In the genomic region with DNA sequence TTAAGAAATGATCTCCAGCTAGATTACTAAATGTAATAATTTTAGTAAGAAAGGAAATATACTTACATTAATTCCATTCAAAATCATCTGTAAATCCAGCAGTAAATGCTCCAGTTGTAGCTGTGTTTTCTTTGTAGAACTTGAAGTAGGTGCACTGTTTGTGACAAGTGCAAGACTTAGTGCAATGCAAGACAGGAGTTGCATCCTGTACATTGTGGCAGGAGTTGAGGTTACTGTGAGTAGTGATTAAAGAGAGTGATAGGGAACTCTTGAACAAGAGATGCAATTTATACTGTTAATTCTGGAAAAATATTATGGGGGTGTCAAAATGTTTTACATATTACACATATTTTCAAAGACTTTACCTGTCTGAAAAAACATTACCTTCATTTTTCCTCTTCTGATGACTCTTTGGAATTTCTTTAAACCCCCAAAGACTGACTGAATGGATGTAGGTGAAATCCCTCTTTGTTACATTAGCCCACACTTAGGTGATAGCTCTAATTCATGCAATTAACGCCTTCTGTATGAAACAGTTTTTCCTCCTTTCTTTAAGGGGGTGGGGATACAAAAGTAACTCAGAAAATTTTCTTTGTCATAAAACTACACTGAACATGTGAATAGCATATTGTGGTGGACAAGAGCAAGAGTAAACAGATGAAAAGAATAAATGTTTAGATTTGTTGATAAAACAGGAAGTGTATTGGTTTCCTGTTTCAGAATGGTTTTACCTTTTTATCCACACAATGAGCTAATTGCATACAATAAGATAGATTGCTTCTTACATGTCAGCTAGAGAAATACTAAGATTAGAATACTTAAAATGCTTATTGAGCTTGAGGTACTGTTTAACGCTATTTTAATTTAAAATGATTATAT, we compare ENCODE assay signal across 17 cellular contexts. TPM values are rescaled to one million over a fixed set of nuclear protein-coding genes. Genes with fewer than 3 reads are reported as not detected.
A peak's percentile ranks its signal among the peaks of the same experiment; 100 is the strongest.
DNase-seq lines count a peak whose midpoint lies in the region; ATAC-seq and TF ChIP-seq lines count a peak whose summit lies in the region.
"Had no signal": no experiment of that assay in that cellular context is flagged by ENCODE, and none has a peak within 500 bp of the region (broad histone marks: within the 10 kb centered on the region; RNA-seq: fewer than 3 reads in every experiment).

Gene IL2, minus strand, starts transcription at position 498 of the 879 bp plus-strand sequence. Its CDS starts 285 bp downstream, at position 213.

- intact Hi-C loops in heart left ventricle (cut with DNase I), result no loop called here
- intact Hi-C loops in CD14-positive monocyte (cut with micrococcal nuclease), result no loop called here

- H3K9me3 ChIP-seq in heart left ventricle, result no peaks in the 10 kb centered on the region
- H3K9me3 ChIP-seq: right atrium auricular region, upper lobe of left lung had no signal

- peaks cover 38% of the 10 kb centered on the region for H3K4me1 Mint-ChIP-seq in activated T-cell treated with anti-CD3 and anti-CD28 coated beads, Interleukin-2, amount 50 U/mL, for 4 hours (ENCODE audit: low read depth)
- H3K4me1 Mint-ChIP-seq in activated CD8-positive, alpha-beta T cell treated with anti-CD3 and anti-CD28 coated beads, Interleukin-2, amount 10 ng/mL, durations not matched to agents 7 days and 5 days (ENCODE audit: low read depth), result peaks cover 49% of the 10 kb centered on the region
- H3K4me1 Mint-ChIP-seq in natural killer cell treated with Interleukin-12 subunit alpha and Interleukin-12 subunit beta and Interleukin-15 and Interleukin-18, amount 100 ng/mL, for 72 hours (ENCODE audit: low read depth in 2 of 2), result peaks cover 20 to 31% of the 10 kb centered on the region in 2 donors
- peaks cover 9% of the 10 kb centered on the region for H3K4me1 Mint-ChIP-seq in CD14-positive monocyte

- peaks cover 0 to 15% (median 0%) of the 10 kb centered on the region in 12 donors for H3K4me1 ChIP-seq in heart left ventricle
- H3K4me1 ChIP-seq: right atrium auricular region, upper lobe of left lung had no signal

- H3K27me3 Mint-ChIP-seq in activated T-cell treated with anti-CD3 and anti-CD28 coated beads, Interleukin-2, amount 50 U/mL, for 4 hours (ENCODE audit: low read depth), result no peaks in the 10 kb centered on the region
- no peaks in the 10 kb centered on the region for H3K27me3 Mint-ChIP-seq in activated CD8-positive, alpha-beta T cell treated with anti-CD3 and anti-CD28 coated beads, Interleukin-2, amount 10 ng/mL, durations not matched to agents 7 days and 5 days (ENCODE audit: low read depth)
- H3K27me3 Mint-ChIP-seq in natural killer cell treated with Interleukin-12 subunit alpha and Interleukin-12 subunit beta and Interleukin-15 and Interleukin-18, amount 100 ng/mL, for 72 hours, result no peaks in the 10 kb centered on the region
- peaks cover 0 to 1% (median 0%) of the 10 kb centered on the region in 3 donors for H3K27me3 Mint-ChIP-seq in CD14-positive monocyte (ENCODE audit: low read depth in 3 of 3)
- H3K27me3 Mint-ChIP-seq: memory B cell had no signal

- CTCF ChIA-PET in activated CD8-positive, alpha-beta T cell treated with anti-CD3 and anti-CD28 coated beads, Interleukin-2, amount 10 ng/mL, durations not matched to agents 7 days and 5 days (lab: Charles Lee), result interaction anchor here (0.6 to 4.9 kb wide), 3 partner anchors 116 to 261 kb away, joined by 3 to 32 read pairs (median 3); no protein-coding TSS in a partner anchor

- peak within 1 kb of the TSS; percentile 60 for H3K27ac Mint-ChIP-seq in activated CD8-positive, alpha-beta T cell treated with anti-CD3 and anti-CD28 coated beads, Interleukin-2, amount 10 ng/mL, durations not matched to agents 7 days and 5 days
- H3K27ac Mint-ChIP-seq in natural killer cell treated with Interleukin-12 subunit alpha and Interleukin-12 subunit beta and Interleukin-15 and Interleukin-18, amount 100 ng/mL, for 72 hours, result no peak within 1 kb of the TSS
- H3K27ac Mint-ChIP-seq in CD14-positive monocyte, result no peak within 1 kb of the TSS
- H3K27ac Mint-ChIP-seq: memory B cell had no signal

- no peak for DNase-seq in activated T-cell treated with anti-CD3 and anti-CD28 coated beads, Interleukin-2, amount 50 U/mL, for 4 hours
- DNase-seq in activated T-cell treated with anti-CD3 and anti-CD28 coated beads for 4 hours, result no peak
- peak in 2 of 3 experiments; percentile 11 to 67 for DNase-seq in NCI-H1417 (lab: John Stamatoyannopoulos, UW)
- peak; percentile 48 for DNase-seq in activated CD8-positive, alpha-beta T cell treated with anti-CD3 and anti-CD28 coated beads, Interleukin-2, amount 10 ng/mL, durations not matched to agents 7 days and 5 days
- DNase-seq in natural killer cell treated with Interleukin-12 subunit alpha and Interleukin-12 subunit beta and Interleukin-15 and Interleukin-18, amount 100 ng/mL, for 72 hours (ENCODE audit: low spot score), result no peak
- DNase-seq in heart left ventricle, result no peak
- DNase-seq in CD14-positive monocyte (ENCODE audit: low spot score), result no peak
- DNase-seq: amniotic stem cell, islet precursor cell, MM.1S, NCI-H2107, upper lobe of left lung had no signal

- H3K4me3 Mint-ChIP-seq in activated T-cell treated with anti-CD3 and anti-CD28 coated beads, Interleukin-2, amount 50 U/mL, for 4 hours, result peak within 1 kb of the TSS; percentile 83
- H3K4me3 Mint-ChIP-seq in activated CD8-positive, alpha-beta T cell treated with anti-CD3 and anti-CD28 coated beads, Interleukin-2, amount 10 ng/mL, durations not matched to agents 7 days and 5 days, result peak within 1 kb of the TSS; percentile 45
- H3K4me3 Mint-ChIP-seq in natural killer cell treated with Interleukin-12 subunit alpha and Interleukin-12 subunit beta and Interleukin-15 and Interleukin-18, amount 100 ng/mL, for 72 hours, result peak within 1 kb of the TSS; percentile 3
- no peak within 1 kb of the TSS for H3K4me3 Mint-ChIP-seq in CD14-positive monocyte

- H3K4me3 ChIP-seq in heart left ventricle, result no peak within 1 kb of the TSS
- H3K4me3 ChIP-seq: right atrium auricular region, upper lobe of left lung had no signal

- no peaks in the 10 kb centered on the region for H3K27me3 ChIP-seq in heart left ventricle
- H3K27me3 ChIP-seq: right atrium auricular region, upper lobe of left lung had no signal

- peak; percentile 55 to 57 for ATAC-seq in activated T-cell treated with anti-CD3 and anti-CD28 coated beads, Interleukin-2, amount 50 U/mL, for 4 hours
- ATAC-seq in activated CD8-positive, alpha-beta T cell treated with anti-CD3 and anti-CD28 coated beads, Interleukin-2, amount 10 ng/mL, durations not matched to agents 7 days and 5 days, result peak; percentile 69
- ATAC-seq in natural killer cell treated with Interleukin-12 subunit alpha and Interleukin-12 subunit beta and Interleukin-15 and Interleukin-18, amount 100 ng/mL, for 72 hours, result no peak
- ATAC-seq in HG03280 (IDR thresholded peaks at IDR 0.05; ENCODE audit: unreplicated experiment) (no peak), heart left ventricle (no peak)
- ATAC-seq: Right ventricle myocardium inferior had no signal

- TF ChIP-seq POLR2A in heart left ventricle (IDR thresholded peaks at IDR 0.05), result no peak

- no peak for TF ChIP-seq CTCF in heart left ventricle (IDR thresholded peaks at IDR 0.05)
- no peak for TF ChIP-seq CTCF in CD14-positive monocyte (IDR thresholded peaks at IDR 0.05)

- 81 to 91% (median 83%) methylated on average over 2 of the region's 2 CpGs for WGBS in heart left ventricle, 4 donors

- no peaks in the 10 kb centered on the region for H3K36me3 ChIP-seq in heart left ventricle
- H3K36me3 ChIP-seq: right atrium auricular region, upper lobe of left lung had no signal

- POLR2A ChIA-PET in activated CD8-positive, alpha-beta T cell treated with anti-CD3 and anti-CD28 coated beads, Interleukin-2, amount 10 ng/mL, durations not matched to agents 7 days and 5 days (lab: Charles Lee), result interaction anchor here (0.6 kb wide), 1 partner anchor 1155 kb away, joined by 3 read pairs; no protein-coding TSS in a partner anchor

- no peaks in the 10 kb centered on the region for H3K9me3 Mint-ChIP-seq in activated T-cell treated with anti-CD3 and anti-CD28 coated beads, Interleukin-2, amount 50 U/mL, for 4 hours
- H3K9me3 Mint-ChIP-seq in activated CD8-positive, alpha-beta T cell treated with anti-CD3 and anti-CD28 coated beads, Interleukin-2, amount 10 ng/mL, durations not matched to agents 7 days and 5 days (ENCODE audit: insufficient read depth), result no peaks in the 10 kb centered on the region
- H3K9me3 Mint-ChIP-seq in natural killer cell treated with Interleukin-12 subunit alpha and Interleukin-12 subunit beta and Interleukin-15 and Interleukin-18, amount 100 ng/mL, for 72 hours, result no peaks in the 10 kb centered on the region
- H3K9me3 Mint-ChIP-seq in CD14-positive monocyte, result no peaks in the 10 kb centered on the region
- H3K9me3 Mint-ChIP-seq: memory B cell had no signal

- peaks cover 22% of the 10 kb centered on the region for H3K36me3 Mint-ChIP-seq in activated T-cell treated with anti-CD3 and anti-CD28 coated beads, Interleukin-2, amount 50 U/mL, for 4 hours (ENCODE audit: insufficient read depth)
- no peaks in the 10 kb centered on the region for H3K36me3 Mint-ChIP-seq in activated CD8-positive, alpha-beta T cell treated with anti-CD3 and anti-CD28 coated beads, Interleukin-2, amount 10 ng/mL, durations not matched to agents 7 days and 5 days (ENCODE audit: low read depth)
- no peaks in the 10 kb centered on the region for H3K36me3 Mint-ChIP-seq in natural killer cell treated with Interleukin-12 subunit alpha and Interleukin-12 subunit beta and Interleukin-15 and Interleukin-18, amount 100 ng/mL, for 72 hours
- no peaks in the 10 kb centered on the region for H3K36me3 Mint-ChIP-seq in CD14-positive monocyte
- H3K36me3 Mint-ChIP-seq: memory B cell had no signal

- no peak within 1 kb of the TSS for H3K27ac ChIP-seq in heart left ventricle
- H3K27ac ChIP-seq: right atrium auricular region, upper lobe of left lung had no signal

RNA-seq across cellular contexts. Expression of gene IL2, which starts in this region (rescaled TPM):
- total RNA-seq in activated T-cell treated with anti-CD3 and anti-CD28 coated beads, Interleukin-2, amount 50 U/mL, for 4 hours, result 1,000 to 10,000 TPM; 1,317 to 3,324 (median 1,394) TPM
- under 1 TPM in 1 of 2 experiments, not detected in 1; 0.60 TPM for total RNA-seq in activated CD8-positive, alpha-beta T cell treated with anti-CD3 and anti-CD28 coated beads, Interleukin-2, amount 10 ng/mL, durations not matched to agents 7 days and 5 days
- total RNA-seq in natural killer cell treated with Interleukin-12 subunit alpha and Interleukin-12 subunit beta and Interleukin-15 and Interleukin-18, amount 100 ng/mL, for 72 hours, result 1 to 10 TPM in 1 of 2 donors, not detected in 1; 1.1 TPM
- total RNA-seq in heart left ventricle, result not detected
- polyA plus RNA-seq in heart left ventricle (not detected), CD14-positive monocyte (not detected)
- total RNA-seq: epithelial cell of proximal tubule, right atrium auricular region, Right ventricle myocardium inferior had no signal

Comparison
In these comparisons a context has a peak if more than half of its experiments do, and no peak if none do; other contexts are left out.
1. RNA of gene IL2 (total RNA-seq): 1,317 to 3,324 TPM in activated T-cell treated with anti-CD3 and anti-CD28 coated beads, Interleukin-2, amount 50 U/mL, for 4 hours; 1.1 TPM in natural killer cell treated with Interleukin-12 subunit alpha and Interleukin-12 subunit beta and Interleukin-15 and Interleukin-18, amount 100 ng/mL, for 72 hours, 0.60 TPM in activated CD8-positive, alpha-beta T cell treated with anti-CD3 and anti-CD28 coated beads, Interleukin-2, amount 10 ng/mL, durations not matched to agents 7 days and 5 days and not detected in heart left ventricle; every median in the first group is over 100 times any median in the second.
2. Peak in DNase-seq and ATAC-seq in activated CD8-positive, alpha-beta T cell treated with anti-CD3 and anti-CD28 coated beads, Interleukin-2, amount 10 ng/mL, durations not matched to agents 7 days and 5 days; RNA of the gene not detected or under 1 TPM.
3. ATAC-seq: peak in activated T-cell treated with anti-CD3 and anti-CD28 coated beads, Interleukin-2, amount 50 U/mL, for 4 hours (2 of 2); none in natural killer cell treated with Interleukin-12 subunit alpha and Interleukin-12 subunit beta and Interleukin-15 and Interleukin-18, amount 100 ng/mL, for 72 hours (0 of 2), HG03280 (single experiment) and heart left ventricle (0 of 4).
4. DNase-seq: peak in NCI-H1417 (2 of 3); none in activated T-cell treated with anti-CD3 and anti-CD28 coated beads, Interleukin-2, amount 50 U/mL, for 4 hours (single experiment), activated T-cell treated with anti-CD3 and anti-CD28 coated beads for 4 hours (single experiment), natural killer cell treated with Interleukin-12 subunit alpha and Interleukin-12 subunit beta and Interleukin-15 and Interleukin-18, amount 100 ng/mL, for 72 hours (single experiment), heart left ventricle (0 of 5) and CD14-positive monocyte (single experiment).
5. H3K4me3 Mint-ChIP-seq: peak in activated T-cell treated with anti-CD3 and anti-CD28 coated beads, Interleukin-2, amount 50 U/mL, for 4 hours (single experiment), activated CD8-positive, alpha-beta T cell treated with anti-CD3 and anti-CD28 coated beads, Interleukin-2, amount 10 ng/mL, durations not matched to agents 7 days and 5 days (single experiment) and natural killer cell treated with Interleukin-12 subunit alpha and Interleukin-12 subunit beta and Interleukin-15 and Interleukin-18, amount 100 ng/mL, for 72 hours (single experiment); none in CD14-positive monocyte (0 of 2).